In genomic region chr2:85502720-85503119, GRCh38 we compare ENCODE assay signal across 26 cellular contexts. TPM values are rescaled to one million over a fixed set of nuclear protein-coding genes. Genes with fewer than 3 reads are reported as not detected.
DNase-seq lines count a peak whose midpoint lies in the region; ATAC-seq, FAIRE-seq and TF ChIP-seq lines count a peak whose summit lies in the region.
"Had no signal": no experiment of that assay in that cellular context is flagged by ENCODE, and none has a peak within 500 bp of the region (broad histone marks: within the 10 kb centered on the region; RNA-seq: fewer than 3 reads in every experiment).

No MANE protein-coding gene starts in this region.

- TF ChIP-seq RAD21 in A549 (conservative IDR thresholded peaks at IDR 0.05 in 1 of 2, IDR thresholded peaks at IDR 0.05 in 1 of 2), result no peak

- H3K4me3 Mint-ChIP-seq in activated T-helper 2 cell treated with anti-CD3 and anti-CD28 coated beads, Interferon-gamma antibody, Interleukin-2, Interleukin-4, amounts not matched to agents 10 μg/mL and 5 μg/mL and 100 μg/mL, durations not matched to agents 14 hours and 24 hours and 36 hours (ENCODE audit: low read depth), result no peak overlapping the region
- H3K4me3 Mint-ChIP-seq: CD8-positive, alpha-beta memory T cell; IgD-negative memory B cell; naive thymus-derived CD4-positive, alpha-beta T cell; stimulated activated naive CD8-positive, alpha-beta T cell treated with anti-CD3 and anti-CD28 coated beads, Interleukin-15, amount 100 ng/mL, for 72 hours had no signal

- H3K27me3 Mint-ChIP-seq in activated T-helper 2 cell treated with anti-CD3 and anti-CD28 coated beads, Interferon-gamma antibody, Interleukin-2, Interleukin-4, amounts not matched to agents 10 μg/mL and 5 μg/mL and 100 μg/mL, durations not matched to agents 14 hours and 24 hours and 36 hours (ENCODE audit: low read depth), result peaks cover 5% of the 10 kb centered on the region

- CTCF ChIA-PET in A549 (lab: Yijun Ruan, JAX), result interaction anchor here (1.2 to 6.0 kb wide), 5 partner anchors 12 to 82 kb away, joined by 3 to 43 read pairs (median 13); partner anchors contain the start of gene MAT2A

- no peak overlapping the region for H3K27ac Mint-ChIP-seq in activated T-helper 2 cell treated with anti-CD3 and anti-CD28 coated beads, Interferon-gamma antibody, Interleukin-2, Interleukin-4, amounts not matched to agents 10 μg/mL and 5 μg/mL and 100 μg/mL, durations not matched to agents 14 hours and 24 hours and 36 hours
- H3K27ac Mint-ChIP-seq: CD8-positive, alpha-beta memory T cell; IgD-negative memory B cell; naive thymus-derived CD4-positive, alpha-beta T cell had no signal

- H3K4me2 ChIP-seq in A549, result peak overlapping the region; percentile 50; the same call in 2 of the 3 replicates

- TF ChIP-seq EP300 in A549 (IDR thresholded peaks at IDR 0.05), result no peak
- no peak for TF ChIP-seq EP300 in transverse colon (IDR thresholded peaks at IDR 0.05; ENCODE audit: low read depth)

- H3K4me1 Mint-ChIP-seq in activated T-helper 2 cell treated with anti-CD3 and anti-CD28 coated beads, Interferon-gamma antibody, Interleukin-2, Interleukin-4, amounts not matched to agents 10 μg/mL and 5 μg/mL and 100 μg/mL, durations not matched to agents 14 hours and 24 hours and 36 hours (ENCODE audit: low read depth), result no peaks in the 10 kb centered on the region
- H3K4me1 Mint-ChIP-seq: CD8-positive, alpha-beta memory T cell; stimulated activated naive CD8-positive, alpha-beta T cell treated with anti-CD3 and anti-CD28 coated beads, Interleukin-15, amount 100 ng/mL, for 72 hours had no signal

- no peaks in the 10 kb centered on the region for H3K36me3 ChIP-seq in KOPT-K1 (ENCODE audit: insufficient read depth, low read length)
- no peaks in the 10 kb centered on the region for H3K36me3 ChIP-seq in colonic mucosa
- no peaks in the 10 kb centered on the region for H3K36me3 ChIP-seq in transverse colon
- H3K36me3 ChIP-seq: BE2C, heart left ventricle had no signal

- H3K9me3 ChIP-seq in A549 (no peaks in the 10 kb centered on the region), KOPT-K1 (ENCODE audit: insufficient read depth, low read length, poor library complexity, severe bottlenecking) (no peaks in the 10 kb centered on the region), colonic mucosa (no peaks in the 10 kb centered on the region), transverse colon (no peaks in the 10 kb centered on the region)
- H3K9me3 ChIP-seq: BE2C, heart left ventricle had no signal

- H3K9me3 Mint-ChIP-seq in activated T-helper 2 cell treated with anti-CD3 and anti-CD28 coated beads, Interferon-gamma antibody, Interleukin-2, Interleukin-4, amounts not matched to agents 10 μg/mL and 5 μg/mL and 100 μg/mL, durations not matched to agents 14 hours and 24 hours and 36 hours, result no peaks in the 10 kb centered on the region
- H3K9me3 Mint-ChIP-seq: CD8-positive, alpha-beta memory T cell; naive thymus-derived CD4-positive, alpha-beta T cell; stimulated activated naive CD8-positive, alpha-beta T cell treated with anti-CD3 and anti-CD28 coated beads, Interleukin-15, amount 100 ng/mL, for 72 hours had no signal

- TF ChIP-seq CTCF in A549 (IDR thresholded peaks at IDR 0.05), result no peak
- TF ChIP-seq CTCF in colonic mucosa (IDR thresholded peaks at IDR 0.05), result no peak
- no peak for TF ChIP-seq CTCF in transverse colon (IDR thresholded peaks at IDR 0.05)

- in situ Hi-C loops in transverse colon (cut with MboI; ENCODE audit: low pct_ligation_motif_present in 1 of 4, low pct_unique_long_range_greater_than_20kb in 1 of 4, low sequenced_read_pairs in 3 of 4), result no loop called here

- peak overlapping the region in 1 of 2 donors; percentile 60 for H3K9ac ChIP-seq in colonic mucosa (ENCODE audit: low read depth in 2 of 2, low read length in 2 of 2)

- 58% methylated on average over 3 of the region's 3 CpGs for WGBS in A549 (ENCODE audit: missing lambda C conversion rate)
- WGBS in transverse colon (ENCODE audit: low coverage in 1 of 2), 2 donors, result 17 to 69% methylated on average over 1 to 3 of the region's 3 CpGs

- no peak for FAIRE-seq in A549 (lab: Jason Lieb, UNC)
- no peak for FAIRE-seq in GM19239 (lab: Jason Lieb, UNC)

- H3K4me3 ChIP-seq in A549 (no peak overlapping the region), colonic mucosa (no peak overlapping the region), transverse colon (no peak overlapping the region)
- H3K4me3 ChIP-seq: heart left ventricle had no signal

- DNase-seq in A549 (ENCODE audit: low read depth in 1 of 2, low spot score in 1 of 2) (no peak), colonic mucosa (no peak), mesenteric fat pad (ENCODE audit: low spot score) (peak; percentile 30), SHP77 (lab: John Stamatoyannopoulos, UW) (no peak), transverse colon (no peak), GM19239 (ENCODE audit: insufficient read length, low spot score) (no peak)
- DNase-seq in activated T-helper 2 cell treated with anti-CD3 and anti-CD28 coated beads, Interferon-gamma antibody, Interleukin-2, Interleukin-4, amounts not matched to agents 10 μg/mL and 5 μg/mL and 100 μg/mL, durations not matched to agents 14 hours and 24 hours and 36 hours (ENCODE audit: low spot score), result no peak
- DNase-seq: activated CD4-positive, alpha-beta T cell treated with anti-CD3 and anti-CD28 coated beads for 4 hours; activated CD8-positive, alpha-beta memory T cell treated with anti-CD3 and anti-CD28 coated beads for 24 hours; activated gamma-delta T cell treated with Interleukin-2 at 50 U/mL for 16 hours; CD8-positive, alpha-beta memory T cell; effector CD4-positive, alpha-beta T cell; GOT3; heart left ventricle; mesendoderm; naive thymus-derived CD4-positive, alpha-beta T cell; NCI-H1105 treated with DMSO at 0.1 percent for 48 hours; NCI-H2029 treated with DMSO at 0.1 percent for 48 hours; NCI-H345; NCI-H774; occipital lobe; stimulated activated naive CD8-positive, alpha-beta T cell treated with anti-CD3 and anti-CD28 coated beads, Interleukin-15, amount 100 ng/mL, for 72 hours; trophoblast cell had no signal

- H3K27me3 ChIP-seq in colonic mucosa (no peaks in the 10 kb centered on the region), transverse colon (no peaks in the 10 kb centered on the region)
- H3K27me3 ChIP-seq: BE2C, heart left ventricle had no signal

- H3K36me3 Mint-ChIP-seq in activated T-helper 2 cell treated with anti-CD3 and anti-CD28 coated beads, Interferon-gamma antibody, Interleukin-2, Interleukin-4, amounts not matched to agents 10 μg/mL and 5 μg/mL and 100 μg/mL, durations not matched to agents 14 hours and 24 hours and 36 hours (ENCODE audit: low read depth), result no peaks in the 10 kb centered on the region
- H3K36me3 Mint-ChIP-seq: CD8-positive, alpha-beta memory T cell; naive thymus-derived CD4-positive, alpha-beta T cell had no signal

- H3K4me1 ChIP-seq in A549 (peaks cover 58% of the 10 kb centered on the region), colonic mucosa (peaks cover 12% of the 10 kb centered on the region), transverse colon (peaks cover 0 to 46% (median 5%) of the 10 kb centered on the region in 4 donors)

- intact Hi-C loops in colonic mucosa (cut with DNase I), result no loop called here
- intact Hi-C loops in activated T-helper 2 cell treated with anti-CD3 and anti-CD28 coated beads, Interferon-gamma antibody, Interleukin-2, Interleukin-4, amounts not matched to agents 10 μg/mL and 5 μg/mL and 100 μg/mL, durations not matched to agents 14 hours and 24 hours and 36 hours (cut with micrococcal nuclease), result no loop called here
- intact Hi-C loops in transverse colon (cut with DNase I; ENCODE audit: low total_unique reads), result no loop called here

- no peak for ATAC-seq in A549
- ATAC-seq: heart left ventricle; naive thymus-derived CD4-positive, alpha-beta T cell; stimulated activated naive CD8-positive, alpha-beta T cell treated with anti-CD3 and anti-CD28 coated beads, Interleukin-15, amount 100 ng/mL, for 72 hours had no signal

- peak overlapping the region; percentile 61 to 83 for H3K27ac ChIP-seq in A549
- H3K27ac ChIP-seq in KOPT-K1 (ENCODE audit: low read depth, low read length, poor library complexity, severe bottlenecking), result peak overlapping the region; percentile 30
- H3K27ac ChIP-seq in colonic mucosa, result peak overlapping the region; percentile 18
- H3K27ac ChIP-seq in transverse colon, result no peak overlapping the region

- POLR2A ChIA-PET in A549 (lab: Yijun Ruan, JAX), result interaction anchor here (3.3 kb wide), 1 partner anchor 36 kb away, joined by 19 read pairs; the partner anchor contains the start of gene MAT2A

- TF ChIP-seq POLR2A in A549 (IDR thresholded peaks at IDR 0.05; ENCODE audit: low read length) (no peak), transverse colon (IDR thresholded peaks at IDR 0.05) (no peak)

TF ChIP-seq in A549, 52 proteins besides CTCF, POLR2A, EP300 and RAD21:
- no peak for TF ChIP-seq NPAS2 (CRISPR knock-in tag; IDR thresholded peaks at IDR 0.05; ENCODE audit: borderline replicate concordance)
- no peak for TF ChIP-seq TFCP2L1 (CRISPR knock-in tag; IDR thresholded peaks at IDR 0.05)
- no peak for TF ChIP-seq SREBF2 (IDR thresholded peaks at IDR 0.05)

RNA-seq across cellular contexts. Expression of gene MAT2A, which starts 36.2 kb away (rescaled TPM):
- 1,024 and 1,329 TPM in 2 replicates for polyA plus RNA-seq in A549 (2011; rRNA removed)
- 197 and 230 TPM in 2 replicates for polyA plus RNA-seq in A549 (2012; cell fraction: cytosol; rRNA removed)
- 533 and 600 TPM in 2 replicates for polyA plus RNA-seq in A549 (2012; cell fraction: nucleus; rRNA removed)
- 370 to 430 TPM (median 400 TPM) in 3 replicates for polyA plus RNA-seq in A549 (2017; fragmentation: RNase III; extraction: RNeasy Plus Mini Kit Qiagen cat#74134 plus additional on column Dnase treatment)
- 421 and 591 TPM in 2 replicates for polyA minus RNA-seq in A549 (2011; rRNA and poly(A)+ RNA removed)
- 100 to 1,000 TPM; 105 to 156 TPM for total RNA-seq in colonic mucosa
- 494 TPM for total RNA-seq in mesenteric fat pad
- 395 and 403 TPM in 2 replicates for total RNA-seq in activated T-helper 2 cell treated with anti-CD3 and anti-CD28 coated beads, Interferon-gamma antibody, Interleukin-2, Interleukin-4, amounts not matched to agents 10 μg/mL and 5 μg/mL and 100 μg/mL, durations not matched to agents 14 hours and 24 hours and 36 hours
- total RNA-seq in transverse colon, result 100 to 1,000 TPM in 3 of 4 donors, 10 to 100 TPM in 1; 66.2 to 185 (median 142) TPM

RNA-seq across cellular contexts. Expression of gene GGCX, which starts 58.6 kb away (rescaled TPM):
- polyA plus RNA-seq in A549 (2011; rRNA removed), result 39.0 and 49.6 TPM in 2 replicates
- 49.1 and 53.4 TPM in 2 replicates for polyA plus RNA-seq in A549 (2012; cell fraction: cytosol; rRNA removed)
- 69.5 and 77.4 TPM in 2 replicates for polyA plus RNA-seq in A549 (2012; cell fraction: nucleus; rRNA removed)
- polyA plus RNA-seq in A549 (2017; fragmentation: RNase III; extraction: RNeasy Plus Mini Kit Qiagen cat#74134 plus additional on column Dnase treatment), result 48.7 to 58.5 TPM (median 55.1 TPM) in 3 replicates
- polyA minus RNA-seq in A549 (2011; rRNA and poly(A)+ RNA removed), result 99.1 and 106 TPM in 2 replicates
- total RNA-seq in colonic mucosa, result 10 to 100 TPM; 25.7 to 49.9 TPM
- total RNA-seq in mesenteric fat pad, result 45.6 TPM
- 25.1 and 27.0 TPM in 2 replicates for total RNA-seq in activated T-helper 2 cell treated with anti-CD3 and anti-CD28 coated beads, Interferon-gamma antibody, Interleukin-2, Interleukin-4, amounts not matched to agents 10 μg/mL and 5 μg/mL and 100 μg/mL, durations not matched to agents 14 hours and 24 hours and 36 hours
- 10 to 100 TPM in 3 of 4 donors, 1 to 10 TPM in 1; 7.9 to 31.3 (median 23.5) TPM for total RNA-seq in transverse colon

Comparison
In these comparisons a context has a peak if more than half of its experiments do, and no peak if none do; other contexts are left out.
1. H3K27ac ChIP-seq: peak in A549 (2 of 2), KOPT-K1 (single experiment) and colonic mucosa (single experiment); none in transverse colon (0 of 4).